ENCODE assay signal across 8 cellular contexts in genomic region chr11:76861490-76861953, GRCh38. TPM values are rescaled to one million over a fixed set of nuclear protein-coding genes. Genes with fewer than 3 reads are reported as not detected.
A peak's percentile ranks its signal among the peaks of the same experiment; 100 is the strongest.
DNase-seq lines count a peak whose midpoint lies in the region; ATAC-seq, FAIRE-seq and TF ChIP-seq lines count a peak whose summit lies in the region.

No MANE protein-coding gene starts in this region.

- H3K36me3 ChIP-seq in Karpas-422 (ENCODE audit: insufficient read depth, low read length) (no peaks in the 10 kb centered on the region), mucosa of rectum (ENCODE audit: control insufficient read depth in 2 of 2, insufficient read depth in 2 of 2, low read length in 2 of 2) (no peaks in the 10 kb centered on the region)

- H3K4me1 ChIP-seq in Karpas-422 (ENCODE audit: low read length): peaks cover 15% of the 10 kb centered on the region
- H3K4me1 ChIP-seq in mucosa of rectum (ENCODE audit: control insufficient read depth in 2 of 2, insufficient read depth in 2 of 2, low read length in 2 of 2): peaks cover 10 to 12% of the 10 kb centered on the region in 2 donors

- no peak for FAIRE-seq in frontal cortex (lab: Jason Lieb, UNC)

- H3K9ac ChIP-seq in Karpas-422 (ENCODE audit: low read length) (peak overlapping the region; percentile 89), mucosa of rectum (ENCODE audit: low read depth in 1 of 2, low read length in 2 of 2) (peak overlapping the region; percentile 87 to 98)

- intact Hi-C loops in CD14-positive monocyte (cut with micrococcal nuclease): loop anchor here (5.0 to 10.0 kb wide), 2 partner anchors 39 to 47 kb away; no protein-coding TSS in a partner anchor

- peak overlapping the region; percentile 70 for H3K4me2 ChIP-seq in Karpas-422 (ENCODE audit: low read depth, low read length, poor library complexity, severe bottlenecking)

- H3K79me2 ChIP-seq in Karpas-422 (ENCODE audit: low read length): no peaks in the 10 kb centered on the region

- H3K27me3 ChIP-seq in Karpas-422 (ENCODE audit: low read length): no peaks in the 10 kb centered on the region
- H3K27me3 ChIP-seq in mucosa of rectum (ENCODE audit: control insufficient read depth in 2 of 2, insufficient read depth in 2 of 2, low read length in 2 of 2): no peaks in the 10 kb centered on the region

- H4K20me1 ChIP-seq in Karpas-422 (ENCODE audit: insufficient read depth, low read depth, low read length): no peaks in the 10 kb centered on the region

- H3K4me1 Mint-ChIP-seq in CD14-positive monocyte: peaks cover 73% of the 10 kb centered on the region

- H3K9me3 ChIP-seq in Karpas-422 (ENCODE audit: low read length) (no peaks in the 10 kb centered on the region), mucosa of rectum (ENCODE audit: control insufficient read depth in 2 of 2, low read length in 2 of 2) (no peaks in the 10 kb centered on the region)

- H2AFZ ChIP-seq in Karpas-422 (ENCODE audit: low read length): no peak overlapping the region

- no peaks in the 10 kb centered on the region for H3K9me2 ChIP-seq in Karpas-422 (replicated peaks; ENCODE audit: insufficient read depth, low read length)

- H3K9me3 Mint-ChIP-seq in CD14-positive monocyte: no peaks in the 10 kb centered on the region

- peak overlapping the region; percentile 87 to 97 (median 94) for H3K27ac Mint-ChIP-seq in CD14-positive monocyte

- H3K4me3 Mint-ChIP-seq in CD14-positive monocyte: peak overlapping the region; percentile 90 to 97

- ATAC-seq in HG02759 (IDR thresholded peaks at IDR 0.05; ENCODE audit: unreplicated experiment): no peak

- H3K27me3 Mint-ChIP-seq in CD14-positive monocyte (ENCODE audit: low read depth in 3 of 3): no peaks in the 10 kb centered on the region

- H3K36me3 Mint-ChIP-seq in CD14-positive monocyte: peaks cover 8 to 16% of the 10 kb centered on the region in 2 donors

- DNase-seq in CD14-positive monocyte (ENCODE audit: low spot score) (no peak), Karpas-422 (no peak), cerebellum (ENCODE audit: low spot score) (peak; percentile 26), SKM-1 (lab: John Stamatoyannopoulos, UW; ENCODE audit: unreplicated experiment) (no peak), COR-L47 (lab: John Stamatoyannopoulos, UW) (no peak), frontal cortex (ENCODE audit: low spot score in 2 of 2) (no peak)

- H3K27ac ChIP-seq in Karpas-422 (ENCODE audit: low read length) (no peak overlapping the region), mucosa of rectum (ENCODE audit: low read depth in 2 of 2, low read length in 2 of 2) (peak overlapping the region; percentile 90 to 92)

- H3K4me3 ChIP-seq in Karpas-422 (ENCODE audit: low read length) (peak overlapping the region; percentile 92), mucosa of rectum (ENCODE audit: low read length in 2 of 2) (peak overlapping the region; percentile 84 to 97)

- TF ChIP-seq CTCF in CD14-positive monocyte (IDR thresholded peaks at IDR 0.05): no peak

RNA-seq across cellular contexts. Expression of gene ACER3, which starts 0.8 kb away (rescaled TPM):
- 10 to 100 TPM; 22.9 to 45.4 TPM for polyA plus RNA-seq in CD14-positive monocyte
- total RNA-seq in Karpas-422 (2014; rRNA removed; shearing (Covaris generic); ENCODE audit: low replicate concordance): 2.9 and 10.7 TPM in 2 replicates
- total RNA-seq in cerebellum: 16.0 TPM
- 14.7 TPM for total RNA-seq in frontal cortex
